Comparison of ENCODE assay signal across 8 cellular contexts in the genomic region with DNA sequence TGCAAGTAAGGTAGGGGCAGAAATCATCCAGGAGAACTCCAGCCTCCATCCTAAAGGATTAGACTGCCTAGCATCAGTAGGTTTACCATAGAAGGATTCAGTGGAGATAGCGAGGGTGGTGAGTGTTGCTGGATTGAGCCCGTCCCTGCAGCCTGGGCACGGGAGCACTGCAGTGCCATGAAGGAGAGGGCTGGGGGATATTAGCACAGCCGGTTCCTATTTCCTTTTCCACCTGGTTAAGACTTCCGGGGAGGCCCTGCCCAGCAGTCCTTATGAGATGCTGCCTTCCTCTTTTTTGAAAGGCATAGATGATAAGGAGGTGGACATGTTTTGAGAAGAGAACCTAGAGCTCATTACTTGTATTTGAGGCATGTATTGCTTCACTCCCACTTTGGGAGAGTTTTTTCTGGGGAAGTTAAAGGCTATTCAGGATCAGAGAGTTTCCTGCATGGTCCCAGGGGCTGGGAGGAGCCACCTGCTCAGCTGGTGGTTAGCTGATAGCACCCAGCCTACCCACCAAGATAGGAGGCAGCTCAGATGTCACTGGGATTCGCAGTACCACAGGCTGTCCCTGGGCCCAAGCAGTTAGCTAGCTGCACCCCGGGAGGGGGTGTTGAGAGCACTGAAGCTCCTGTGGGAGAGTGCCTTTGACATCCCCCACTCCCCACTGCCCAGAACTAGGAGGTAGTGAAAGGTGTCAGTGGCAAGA. TPM values are rescaled to one million over a fixed set of nuclear protein-coding genes. Genes with fewer than 3 reads are reported as not detected.
DNase-seq lines count a peak whose midpoint lies in the region; ATAC-seq and TF ChIP-seq lines count a peak whose summit lies in the region.

No MANE protein-coding gene starts in this region.

- H3K36me3 ChIP-seq in Panc1 (ENCODE audit: control insufficient read depth, insufficient read depth, low read length) (peaks cover 16% of the 10 kb centered on the region), fibroblast of lung (ENCODE audit: control insufficient read depth, insufficient read depth, low read length) (peaks cover 5% of the 10 kb centered on the region), prostate gland (no peaks in the 10 kb centered on the region)

- H3K27ac ChIP-seq in Panc1 (ENCODE audit: low read length), result peak overlapping the region; percentile 96
- H3K27ac ChIP-seq in fibroblast of lung (ENCODE audit: insufficient read depth, low read length), result peak overlapping the region; percentile 83
- peak overlapping the region; percentile 89 to 95 for H3K27ac ChIP-seq in prostate gland

- no peak for TF ChIP-seq CTCF in GM10248 (IDR thresholded peaks at IDR 0.05; ENCODE audit: control extremely low read depth, extremely low read depth, low read depth, missing control alignments)
- no peak for TF ChIP-seq CTCF in Panc1 (IDR thresholded peaks at IDR 0.05)
- no peak for TF ChIP-seq CTCF in fibroblast of lung (conservative IDR thresholded peaks at IDR 0.05 in 1 of 2, IDR thresholded peaks at IDR 0.05 in 1 of 2; ENCODE audit: low read depth in 1 of 2, low read length in 2 of 2)
- no peak for TF ChIP-seq CTCF in prostate gland (IDR thresholded peaks at IDR 0.05)

- POLR2A ChIA-PET in GM10248 (lab: Yijun Ruan, JAX), result no interaction called here
- POLR2A ChIA-PET in Panc1 (lab: Charles Lee), result interaction anchor here (0.6 to 3.7 kb wide), 7 partner anchors 15 to 92 kb away, joined by 3 to 23 read pairs (median 4); a partner anchor contains a TSS

- H3K9ac ChIP-seq in fibroblast of lung (ENCODE audit: insufficient read depth, low read length), result no peak overlapping the region

- DNase-seq in GM10248 (ENCODE audit: extremely low spot score) (peak; percentile 38), Panc1 (ENCODE audit: low read depth, low spot score) (no peak), fibroblast of lung (ENCODE audit: low read depth in 2 of 2) (no peak), prostate gland (ENCODE audit: low spot score) (no peak), C1 segment of cervical spinal cord (lab: John Stamatoyannopoulos, UW) (no peak), G401 (ENCODE audit: low spot score) (no peak)

- H3K4me3 ChIP-seq in Panc1 (ENCODE audit: low read depth in 2 of 2, low read length in 2 of 2), result peak overlapping the region in 1 of 2 experiments; percentile 30; a peak in 2 of 4 replicates
- H3K4me3 ChIP-seq in fibroblast of lung (replicated peaks in 1 of 4; ENCODE audit: control extremely low read depth in 1 of 4, insufficient read depth in 1 of 4, low read depth in 3 of 4, low read length in 4 of 4), result no peak overlapping the region
- no peak overlapping the region for H3K4me3 ChIP-seq in prostate gland

- H2AFZ ChIP-seq in fibroblast of lung (ENCODE audit: low read length), result no peak overlapping the region

- H3K4me1 ChIP-seq in Panc1 (ENCODE audit: control insufficient read depth, insufficient read depth, low read length) (peaks cover 100% of the 10 kb centered on the region), fibroblast of lung (ENCODE audit: control insufficient read depth, extremely low read depth, insufficient read depth, low read length) (peaks cover 54% of the 10 kb centered on the region), prostate gland (replicated peaks) (peaks cover 48% of the 10 kb centered on the region)

- CTCF ChIA-PET in GM10248 (lab: Yijun Ruan, JAX), result interaction anchor here (0.7 to 2.0 kb wide), 4 partner anchors 10 to 266 kb away, joined by 3 to 8 read pairs (median 4); a partner anchor contains a TSS
- CTCF ChIA-PET in Panc1 (lab: Charles Lee), result interaction anchor here (0.8 kb wide), 1 partner anchor 30 kb away, joined by 5 read pairs; no protein-coding TSS in a partner anchor

- no peaks in the 10 kb centered on the region for H4K20me1 ChIP-seq in fibroblast of lung (ENCODE audit: control insufficient read depth, extremely low read depth, insufficient read depth, low read length)

- ATAC-seq in Panc1 (peak; percentile 4), HG02763 (IDR thresholded peaks at IDR 0.05; ENCODE audit: unreplicated experiment) (no peak), HG03460 (IDR thresholded peaks at IDR 0.05; ENCODE audit: unreplicated experiment) (no peak)

- peak overlapping the region; percentile 51 for H3K4me2 ChIP-seq in fibroblast of lung (ENCODE audit: extremely low read depth, insufficient read depth, low read length)

- H3K27me3 ChIP-seq in Panc1 (ENCODE audit: control insufficient read depth, insufficient read depth, low read length) (no peaks in the 10 kb centered on the region), fibroblast of lung (ENCODE audit: control insufficient read depth, insufficient read depth, low read length) (no peaks in the 10 kb centered on the region), prostate gland (replicated peaks; ENCODE audit: insufficient read depth) (no peaks in the 10 kb centered on the region)

- in situ Hi-C loops in Panc1 (cut with HindIII; ENCODE audit: low pct_unique_long_range_greater_than_20kb, low sequenced_read_pairs) (loop anchor here (25.0 kb wide), 2 partner anchors 1123 to 1673 kb away; a partner anchor contains a TSS), G401 (cut with HindIII; ENCODE audit: low sequenced_read_pairs) (no loop called here)

- no TSS peak for BruUV-seq in Panc1 (replicated peaks; lab: Mats Ljungman, UMichigan)

- TF ChIP-seq POLR2A in prostate gland (IDR thresholded peaks at IDR 0.05), result no peak

- intact Hi-C loops in Panc1 (cut with micrococcal nuclease; ENCODE audit: unreplicated experiment), result no loop called here
- intact Hi-C loops in prostate gland (cut with DNase I), result no loop called here

- WGBS in prostate gland, result 38% methylated on average over 6 of the region's 7 CpGs

- H3K9me3 ChIP-seq in Panc1 (ENCODE audit: control insufficient read depth, insufficient read depth, low read depth, low read length), result no peaks in the 10 kb centered on the region
- H3K9me3 ChIP-seq in fibroblast of lung (ENCODE audit: control insufficient read depth, insufficient read depth, low read depth, low read length), result no peaks in the 10 kb centered on the region
- H3K9me3 ChIP-seq in prostate gland, result no peaks in the 10 kb centered on the region

- H3K79me2 ChIP-seq in fibroblast of lung (ENCODE audit: control insufficient read depth, insufficient read depth, low read length), result peaks cover 93% of the 10 kb centered on the region

RNA-seq across cellular contexts. Expression of a gene that starts 17.2 kb away (rescaled TPM):
- total RNA-seq in Panc1 (2021; ENCODE audit: unreplicated experiment) (3,297 TPM), fibroblast of lung (65.0 and 127 TPM in 2 replicates), prostate gland (100 to 1,000 TPM; 312 to 330 TPM)
- polyA plus RNA-seq in Panc1 (2012; ENCODE audit: insufficient read length), result 5,405 TPM
- polyA plus RNA-seq in fibroblast of lung, result 363 and 683 TPM in 2 replicates
- polyA plus RNA-seq in fibroblast of lung (2012), result 608 and 1,180 TPM in 2 replicates
- polyA minus RNA-seq in fibroblast of lung (ENCODE audit: low replicate concordance), result 641 and 1,577 TPM in 2 replicates
- total RNA-seq in G401 (2014; rRNA removed; shearing (Covaris generic)), result 173 and 182 TPM in 2 replicates

RNA-seq across cellular contexts. Expression of a gene that starts 45.7 kb away (rescaled TPM):
- 2,011 TPM for total RNA-seq in Panc1 (2021; ENCODE audit: unreplicated experiment)
- 2,958 TPM for polyA plus RNA-seq in Panc1 (2012; ENCODE audit: insufficient read length)
- total RNA-seq in fibroblast of lung, result 198 and 334 TPM in 2 replicates
- 171 and 280 TPM in 2 replicates for polyA plus RNA-seq in fibroblast of lung
- 288 and 298 TPM in 2 replicates for polyA plus RNA-seq in fibroblast of lung (2012)
- 519 and 653 TPM in 2 replicates for polyA minus RNA-seq in fibroblast of lung (ENCODE audit: low replicate concordance)
- total RNA-seq in prostate gland, result 100 to 1,000 TPM; 368 to 618 TPM
- 451 and 515 TPM in 2 replicates for total RNA-seq in G401 (2014; rRNA removed; shearing (Covaris generic))

RNA-seq across cellular contexts. Expression of a gene that starts 46.9 kb away (rescaled TPM):
- 11.1 TPM for total RNA-seq in Panc1 (2021; ENCODE audit: unreplicated experiment)
- polyA plus RNA-seq in Panc1 (2012; ENCODE audit: insufficient read length), result 9.2 TPM
- total RNA-seq in fibroblast of lung, result under 0.01 and 0.17 TPM in 2 replicates
- 0.09 and 0.12 TPM in 2 replicates for polyA plus RNA-seq in fibroblast of lung
- polyA plus RNA-seq in fibroblast of lung (2012), result 0.27 TPM in 1 of 2 replicates, not detected in the other
- not detected in 2 replicates for polyA minus RNA-seq in fibroblast of lung (ENCODE audit: low replicate concordance)
- total RNA-seq in prostate gland, result 10 to 100 TPM in 1 of 2 donors, 1 to 10 TPM in 1; 1.6 to 14.1 TPM
- total RNA-seq in G401 (2014; rRNA removed; shearing (Covaris generic)), result 0.62 TPM in 1 of 2 replicates, not detected in the other
